In genomic region chr5:168023190-168023589, GRCh38 we compare ENCODE assay signal across 15 cellular contexts.
DNase-seq lines count a peak whose midpoint lies in the region; ATAC-seq and TF ChIP-seq lines count a peak whose summit lies in the region.
"Had no signal": no experiment of that assay in that cellular context is flagged by ENCODE, and none has a peak within 500 bp of the region (broad histone marks: within the 10 kb centered on the region; RNA-seq: fewer than 3 reads in every experiment).

No MANE protein-coding gene starts in this region.

- H3K9me3 Mint-ChIP-seq in activated T-helper 1 cell treated with anti-CD3 and anti-CD28 coated beads, Interleukin-12 subunit alpha, Interleukin-12 subunit beta, Interleukin-2, Interleukin-4 antibody, amounts not matched to agents 30 ng/mL and 10 ng/mL and 1 ng/mL, durations not matched to agents 14 hours and 24 hours and 36 hours: no peaks in the 10 kb centered on the region
- H3K9me3 Mint-ChIP-seq: activated CD8-positive, alpha-beta T cell treated with anti-CD3 and anti-CD28 coated beads for 36 hours had no signal

- no peaks in the 10 kb centered on the region for H3K36me3 ChIP-seq in muscle layer of colon (ENCODE audit: insufficient read depth, low read length)
- no peaks in the 10 kb centered on the region for H3K36me3 ChIP-seq in right lobe of liver
- H3K36me3 ChIP-seq: breast epithelium, pancreas had no signal

- no peaks in the 10 kb centered on the region for H3K4me1 Mint-ChIP-seq in activated T-helper 1 cell treated with anti-CD3 and anti-CD28 coated beads, Interleukin-12 subunit alpha, Interleukin-12 subunit beta, Interleukin-2, Interleukin-4 antibody, amounts not matched to agents 30 ng/mL and 10 ng/mL and 1 ng/mL, durations not matched to agents 14 hours and 24 hours and 36 hours (ENCODE audit: low read depth)
- H3K4me1 Mint-ChIP-seq: B cell had no signal

- peaks cover 20% of the 10 kb centered on the region for H3K4me1 ChIP-seq in muscle layer of colon (ENCODE audit: insufficient read depth, low read length)
- H3K4me1 ChIP-seq in right lobe of liver: no peaks in the 10 kb centered on the region
- H3K4me1 ChIP-seq: breast epithelium, pancreas had no signal

- H3K27ac Mint-ChIP-seq in activated T-helper 1 cell treated with anti-CD3 and anti-CD28 coated beads, Interleukin-12 subunit alpha, Interleukin-12 subunit beta, Interleukin-2, Interleukin-4 antibody, amounts not matched to agents 30 ng/mL and 10 ng/mL and 1 ng/mL, durations not matched to agents 14 hours and 24 hours and 36 hours: no peak overlapping the region
- H3K27ac Mint-ChIP-seq: activated CD8-positive, alpha-beta T cell treated with anti-CD3 and anti-CD28 coated beads for 36 hours; B cell had no signal

- WGBS in right lobe of liver (ENCODE audit: insufficient coverage, low coverage, low lambda C conversion rate, missing lambda C conversion rate): 72% methylated on average over 7 of the region's 15 CpGs

- no peak for ATAC-seq in right lobe of liver
- ATAC-seq: activated CD8-positive, alpha-beta T cell treated with anti-CD3 and anti-CD28 coated beads for 36 hours; pancreas had no signal

- H3K4me3 ChIP-seq in AG10803 (ENCODE audit: low read length) (no peak overlapping the region), muscle layer of colon (ENCODE audit: low read depth in 1 of 2, low read length in 2 of 2) (peak overlapping the region in 1 of 2 donors; percentile 15), right lobe of liver (no peak overlapping the region)
- H3K4me3 ChIP-seq: breast epithelium, lung, pancreas had no signal

- H3K4me3 Mint-ChIP-seq in activated T-helper 1 cell treated with anti-CD3 and anti-CD28 coated beads, Interleukin-12 subunit alpha, Interleukin-12 subunit beta, Interleukin-2, Interleukin-4 antibody, amounts not matched to agents 30 ng/mL and 10 ng/mL and 1 ng/mL, durations not matched to agents 14 hours and 24 hours and 36 hours: no peak overlapping the region
- H3K4me3 Mint-ChIP-seq: activated CD8-positive, alpha-beta T cell treated with anti-CD3 and anti-CD28 coated beads for 36 hours; B cell had no signal

- H3K27ac ChIP-seq in muscle layer of colon (ENCODE audit: low read depth, low read length): peak overlapping the region; percentile 62
- no peak overlapping the region for H3K27ac ChIP-seq in right lobe of liver
- H3K27ac ChIP-seq: breast epithelium, pancreas had no signal

- H3K9ac ChIP-seq in muscle layer of colon (ENCODE audit: low read length): no peak overlapping the region

- no peaks in the 10 kb centered on the region for H3K36me3 Mint-ChIP-seq in activated T-helper 1 cell treated with anti-CD3 and anti-CD28 coated beads, Interleukin-12 subunit alpha, Interleukin-12 subunit beta, Interleukin-2, Interleukin-4 antibody, amounts not matched to agents 30 ng/mL and 10 ng/mL and 1 ng/mL, durations not matched to agents 14 hours and 24 hours and 36 hours (ENCODE audit: low read depth)

- peaks cover 3% of the 10 kb centered on the region for H3K27me3 Mint-ChIP-seq in activated T-helper 1 cell treated with anti-CD3 and anti-CD28 coated beads, Interleukin-12 subunit alpha, Interleukin-12 subunit beta, Interleukin-2, Interleukin-4 antibody, amounts not matched to agents 30 ng/mL and 10 ng/mL and 1 ng/mL, durations not matched to agents 14 hours and 24 hours and 36 hours (ENCODE audit: insufficient read depth)
- H3K27me3 Mint-ChIP-seq: B cell had no signal

- no peaks in the 10 kb centered on the region for H3K9me3 ChIP-seq in muscle layer of colon (ENCODE audit: low read length)
- no peaks in the 10 kb centered on the region for H3K9me3 ChIP-seq in right lobe of liver
- H3K9me3 ChIP-seq: breast epithelium, pancreas had no signal

- TF ChIP-seq CTCF in AG10803 (conservative IDR thresholded peaks at IDR 0.05; ENCODE audit: low read length) (no peak), right lobe of liver (IDR thresholded peaks at IDR 0.05) (no peak)

- intact Hi-C loops in head of caudate nucleus (cut with DNase I): no loop called here
- intact Hi-C loops in right lobe of liver (cut with DNase I): no loop called here
- intact Hi-C loops in activated T-helper 1 cell treated with anti-CD3 and anti-CD28 coated beads, Interleukin-12 subunit alpha, Interleukin-12 subunit beta, Interleukin-2, Interleukin-4 antibody, amounts not matched to agents 30 ng/mL and 10 ng/mL and 1 ng/mL, durations not matched to agents 14 hours and 24 hours and 36 hours (cut with micrococcal nuclease): no loop called here

- DNase-seq in AG10803 (ENCODE audit: low read depth) (peak; percentile 75), NCI-H1694 treated with DMSO at 0.1 percent for 48 hours (lab: John Stamatoyannopoulos, UW) (peak; percentile 44), head of caudate nucleus (peak; percentile 23 to 82 (median 62)), right lobe of liver (no peak), T-helper 2 cell (no peak), NCI-H446 treated with DMSO at 0.1 percent for 48 hours (lab: John Stamatoyannopoulos, UW) (no peak)
- no peak for DNase-seq in activated T-helper 1 cell treated with anti-CD3 and anti-CD28 coated beads, Interleukin-12 subunit alpha, Interleukin-12 subunit beta, Interleukin-2, Interleukin-4 antibody, amounts not matched to agents 30 ng/mL and 10 ng/mL and 1 ng/mL, durations not matched to agents 14 hours and 24 hours and 36 hours (ENCODE audit: low spot score)
- DNase-seq: activated CD8-positive, alpha-beta T cell treated with anti-CD3 and anti-CD28 coated beads for 36 hours; activated effector memory CD4-positive, alpha-beta T cell treated with anti-CD3 and anti-CD28 coated beads, Interleukin-2, amount 50 U/mL, for 16 hours; pancreas; stimulated activated CD4-positive, alpha-beta T cell treated with anti-CD3 and anti-CD28 coated beads, Interleukin-2, amount 100 ng/mL, for 24 hours had no signal

- TF ChIP-seq POLR2A in right lobe of liver (IDR thresholded peaks at IDR 0.05): no peak

- H3K27me3 ChIP-seq in muscle layer of colon (ENCODE audit: control insufficient read depth in 1 of 2, insufficient read depth in 2 of 2, low read length in 2 of 2) (no peaks in the 10 kb centered on the region), right lobe of liver (no peaks in the 10 kb centered on the region)

Comparison
In these comparisons a context has a peak if more than half of its experiments do, and no peak if none do; other contexts are left out.
1. DNase-seq: peak in AG10803 (single experiment), NCI-H1694 treated with DMSO at 0.1 percent for 48 hours (single experiment) and head of caudate nucleus (42 of 42); none in right lobe of liver (0 of 3), T-helper 2 cell (0 of 5), activated T-helper 1 cell treated with anti-CD3 and anti-CD28 coated beads, Interleukin-12 subunit alpha, Interleukin-12 subunit beta, Interleukin-2, Interleukin-4 antibody, amounts not matched to agents 30 ng/mL and 10 ng/mL and 1 ng/mL, durations not matched to agents 14 hours and 24 hours and 36 hours (single experiment) and NCI-H446 treated with DMSO at 0.1 percent for 48 hours (single experiment).